In genomic region chr5:1058988-1059883, GRCh38 we compare ENCODE assay signal across 29 cellular contexts.
"Had no signal": no experiment of that assay in that cellular context is flagged by ENCODE, and none has a peak within 500 bp of the region (broad histone marks: within the 10 kb centered on the region; RNA-seq: fewer than 3 reads in every experiment).

No MANE protein-coding gene starts in this region.

- DNase-seq: activated CD4-positive, alpha-beta memory T cell treated with anti-CD3 and anti-CD28 coated beads for 36 hours; activated CD4-positive, alpha-beta T cell treated with anti-CD3 and anti-CD28 coated beads, Interleukin-2, amount 10 ng/mL, durations not matched to agents 24 days and 14 days; activated CD4-positive, CD25-positive, alpha-beta regulatory T cell treated with anti-CD3 and anti-CD28 coated beads, Interleukin-2, amount 50 U/mL, for 72 hours; activated CD8-positive, alpha-beta memory T cell treated with anti-CD3 and anti-CD28 coated beads, Interleukin-2, amount 50 U/mL, for 4 hours; activated gamma-delta T cell; activated naive CD8-positive, alpha-beta T cell treated with anti-CD3 and anti-CD28 coated beads, Interleukin-2, amount 50 U/mL, for 24 hours; activated T-cell treated with anti-CD3 and anti-CD28 coated beads, Interleukin-2, amount 50 U/mL, for 1 hour; amygdala; cerebellar nuclear complex; dorsolateral prefrontal cortex; effector memory CD4-positive, alpha-beta T cell; erythroblast; hypothalamus; occipital lobe; stimulated activated CD4-positive, alpha-beta T cell treated with anti-CD3 and anti-CD28 coated beads, Interleukin-12 subunit alpha, Interleukin-12 subunit beta, amount 100 ng/mL, for 4 hours; stimulated activated CD4-positive, alpha-beta T cell treated with anti-CD3 and anti-CD28 coated beads, Interleukin-4, amount 100 ng/mL, for 1 hour; stimulated activated naive CD8-positive, alpha-beta T cell treated with anti-CD3 and anti-CD28 coated beads, Interleukin-15, Interleukin-2, amounts not matched to agents 100 U/mL and 50 U/mL, for 24 hours; T-helper 2 cell; testis; transverse colon had no signal

- FAIRE-seq: bronchial epithelial cell had no signal

- ATAC-seq: activated naive CD8-positive, alpha-beta T cell treated with anti-CD3 and anti-CD28 coated beads, Interleukin-2, amount 50 U/mL, for 24 hours; gastroesophageal sphincter; heart left ventricle; left lung; sciatic nerve; stimulated activated naive CD8-positive, alpha-beta T cell treated with anti-CD3 and anti-CD28 coated beads, Interleukin-15, Interleukin-2, amounts not matched to agents 100 U/mL and 50 U/mL, for 24 hours had no signal

- H3K4me3 Mint-ChIP-seq: activated CD4-positive, alpha-beta memory T cell treated with anti-CD3 and anti-CD28 coated beads for 36 hours; activated CD4-positive, alpha-beta T cell treated with anti-CD3 and anti-CD28 coated beads, Interleukin-2, amount 10 ng/mL, durations not matched to agents 24 days and 14 days; activated naive CD4-positive, alpha-beta T cell treated with anti-CD3 and anti-CD28 coated beads, Interleukin-2, amount 50 U/mL, for 24 hours; activated naive CD8-positive, alpha-beta T cell treated with anti-CD3 and anti-CD28 coated beads, Interleukin-2, amount 50 U/mL, for 24 hours; activated T-helper 1 cell treated with anti-CD3 and anti-CD28 coated beads, Interleukin-12 subunit alpha, Interleukin-12 subunit beta, Interleukin-2, Interleukin-4 antibody, amounts not matched to agents 30 ng/mL and 10 ng/mL and 1 ng/mL, durations not matched to agents 14 hours and 24 hours and 36 hours; immature natural killer cell; neural crest cell had no signal

- H3K27me3 Mint-ChIP-seq: activated CD4-positive, alpha-beta memory T cell treated with anti-CD3 and anti-CD28 coated beads for 36 hours; activated CD4-positive, alpha-beta T cell treated with anti-CD3 and anti-CD28 coated beads, Interleukin-2, amount 10 ng/mL, durations not matched to agents 24 days and 14 days; activated naive CD4-positive, alpha-beta T cell treated with anti-CD3 and anti-CD28 coated beads, Interleukin-2, amount 50 U/mL, for 24 hours; activated naive CD8-positive, alpha-beta T cell treated with anti-CD3 and anti-CD28 coated beads, Interleukin-2, amount 50 U/mL, for 24 hours had no signal

- H3K27ac Mint-ChIP-seq: activated CD4-positive, alpha-beta memory T cell treated with anti-CD3 and anti-CD28 coated beads for 36 hours; activated CD4-positive, alpha-beta T cell treated with anti-CD3 and anti-CD28 coated beads, Interleukin-2, amount 10 ng/mL, durations not matched to agents 24 days and 14 days; activated naive CD4-positive, alpha-beta T cell treated with anti-CD3 and anti-CD28 coated beads, Interleukin-2, amount 50 U/mL, for 24 hours; activated naive CD8-positive, alpha-beta T cell treated with anti-CD3 and anti-CD28 coated beads, Interleukin-2, amount 50 U/mL, for 24 hours; activated T-helper 1 cell treated with anti-CD3 and anti-CD28 coated beads, Interleukin-12 subunit alpha, Interleukin-12 subunit beta, Interleukin-2, Interleukin-4 antibody, amounts not matched to agents 30 ng/mL and 10 ng/mL and 1 ng/mL, durations not matched to agents 14 hours and 24 hours and 36 hours had no signal

- H3K9me3 Mint-ChIP-seq: activated CD4-positive, alpha-beta memory T cell treated with anti-CD3 and anti-CD28 coated beads for 36 hours; activated CD4-positive, alpha-beta T cell treated with anti-CD3 and anti-CD28 coated beads, Interleukin-2, amount 10 ng/mL, durations not matched to agents 24 days and 14 days; activated naive CD4-positive, alpha-beta T cell treated with anti-CD3 and anti-CD28 coated beads, Interleukin-2, amount 50 U/mL, for 24 hours; activated naive CD8-positive, alpha-beta T cell treated with anti-CD3 and anti-CD28 coated beads, Interleukin-2, amount 50 U/mL, for 24 hours; activated T-helper 1 cell treated with anti-CD3 and anti-CD28 coated beads, Interleukin-12 subunit alpha, Interleukin-12 subunit beta, Interleukin-2, Interleukin-4 antibody, amounts not matched to agents 30 ng/mL and 10 ng/mL and 1 ng/mL, durations not matched to agents 14 hours and 24 hours and 36 hours; immature natural killer cell; neural crest cell had no signal

- H3K36me3 Mint-ChIP-seq: activated naive CD4-positive, alpha-beta T cell treated with anti-CD3 and anti-CD28 coated beads, Interleukin-2, amount 50 U/mL, for 24 hours had no signal

- H3K4me1 Mint-ChIP-seq: activated CD4-positive, alpha-beta T cell treated with anti-CD3 and anti-CD28 coated beads, Interleukin-2, amount 10 ng/mL, durations not matched to agents 24 days and 14 days; activated naive CD4-positive, alpha-beta T cell treated with anti-CD3 and anti-CD28 coated beads, Interleukin-2, amount 50 U/mL, for 24 hours; activated naive CD8-positive, alpha-beta T cell treated with anti-CD3 and anti-CD28 coated beads, Interleukin-2, amount 50 U/mL, for 24 hours; immature natural killer cell had no signal
